In the genomic region with DNA sequence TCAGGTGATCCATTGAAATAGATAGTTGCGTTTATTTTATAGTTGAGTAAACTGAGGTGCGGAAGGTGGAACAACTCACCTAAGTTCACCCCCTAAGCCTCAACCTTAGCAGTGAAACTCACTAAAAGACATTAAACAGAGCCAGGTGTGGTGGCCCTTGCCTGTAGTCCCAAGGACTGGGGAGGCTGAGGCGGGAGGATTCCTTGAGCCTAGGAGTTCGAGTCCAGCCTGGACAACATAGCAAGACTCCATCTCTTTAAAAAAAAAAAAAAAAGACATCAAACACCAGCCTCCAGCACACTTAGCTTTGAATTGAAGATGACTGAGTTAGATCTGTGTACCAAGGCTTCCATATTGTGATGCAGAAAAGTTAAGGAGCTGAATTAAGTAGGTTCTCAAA, we compare ENCODE assay signal across 8 cellular contexts. TPM values are rescaled to one million over a fixed set of nuclear protein-coding genes. Genes with fewer than 3 reads are reported as not detected.
DNase-seq lines count a peak whose midpoint lies in the region; ATAC-seq and TF ChIP-seq lines count a peak whose summit lies in the region.

No MANE protein-coding gene starts in this region.

- H3K27me3 ChIP-seq in SK-N-SH (ENCODE audit: insufficient read depth) = no peaks in the 10 kb centered on the region
- no peaks in the 10 kb centered on the region for H3K27me3 ChIP-seq in SU-DHL-6 (ENCODE audit: low read length)
- peaks cover 16% of the 10 kb centered on the region for H3K27me3 ChIP-seq in iPS-15b (ENCODE audit: control insufficient read depth, insufficient read depth, low read length)

- no peak for TF ChIP-seq EP300 in SK-N-SH (IDR thresholded peaks at IDR 0.05; ENCODE audit: borderline replicate concordance in 1 of 2, low read depth in 1 of 2, low read length in 1 of 2)

- no peak overlapping the region for H3K4me3 Mint-ChIP-seq in stimulated activated memory B cell treated with anti-CD40 and anti-IgM and Interleukin-4, amounts not matched to agents 10 μg/mL and 1 μg/mL and 100 μg/mL, for 72 hours

- H3K4me3 ChIP-seq in SK-N-SH (ENCODE audit: low read depth in 2 of 2, low read length in 1 of 2) (peak overlapping the region; percentile 44 to 57), SU-DHL-6 (ENCODE audit: insufficient read depth, low read length, poor library complexity, severe bottlenecking) (no peak overlapping the region), iPS-15b (ENCODE audit: low read depth, low read length) (peak overlapping the region; percentile 61)

- 100% methylated on average over 4 of the region's 4 CpGs for WGBS in SK-N-SH (ENCODE audit: low lambda C conversion rate)

- H2AFZ ChIP-seq in SK-N-SH (ENCODE audit: low read depth) (peak overlapping the region; percentile 92), SU-DHL-6 (ENCODE audit: low read depth, low read length, severe bottlenecking) (no peak overlapping the region)

- no peak for TF ChIP-seq CTCF in SK-N-SH (IDR thresholded peaks at IDR 0.05)
- no peak for TF ChIP-seq CTCF in SU-DHL-6 (IDR thresholded peaks at IDR 0.05; ENCODE audit: insufficient read depth, low read length, poor library complexity, severe bottlenecking)
- no peak for TF ChIP-seq CTCF in GM10248 (IDR thresholded peaks at IDR 0.05; ENCODE audit: control extremely low read depth, extremely low read depth, low read depth, missing control alignments)

- H3K36me3 Mint-ChIP-seq in stimulated activated memory B cell treated with anti-CD40 and anti-IgM and Interleukin-4, amounts not matched to agents 10 μg/mL and 1 μg/mL and 100 μg/mL, for 72 hours = no peaks in the 10 kb centered on the region

- no peak for TF ChIP-seq RAD21 in SK-N-SH (IDR thresholded peaks at IDR 0.05; ENCODE audit: low read length)

- no peaks in the 10 kb centered on the region for H3K9me3 Mint-ChIP-seq in stimulated activated memory B cell treated with anti-CD40 and anti-IgM and Interleukin-4, amounts not matched to agents 10 μg/mL and 1 μg/mL and 100 μg/mL, for 72 hours

- H3K4me1 ChIP-seq in SK-N-SH (ENCODE audit: control insufficient read depth in 1 of 2, insufficient read depth in 2 of 2, low read depth in 1 of 2, low read length in 1 of 2) = peaks cover 6 to 17% of the 10 kb centered on the region in 2 experiments; a peak in 1 of 4 replicates
- H3K4me1 ChIP-seq in iPS-15b (ENCODE audit: control insufficient read depth, insufficient read depth, low read length) = peaks cover 10% of the 10 kb centered on the region

- peaks cover 58% of the 10 kb centered on the region for H3K4me1 Mint-ChIP-seq in stimulated activated memory B cell treated with anti-CD40 and anti-IgM and Interleukin-4, amounts not matched to agents 10 μg/mL and 1 μg/mL and 100 μg/mL, for 72 hours

- no peaks in the 10 kb centered on the region for H3K27me3 Mint-ChIP-seq in stimulated activated memory B cell treated with anti-CD40 and anti-IgM and Interleukin-4, amounts not matched to agents 10 μg/mL and 1 μg/mL and 100 μg/mL, for 72 hours

- peaks cover 4% of the 10 kb centered on the region; the same call in 1 of the 2 replicates for H3K79me2 ChIP-seq in SK-N-SH (ENCODE audit: insufficient read depth)
- no peaks in the 10 kb centered on the region for H3K79me2 ChIP-seq in SU-DHL-6 (ENCODE audit: insufficient read depth, low read length)

- H3K27ac ChIP-seq in SK-N-SH (ENCODE audit: low read depth in 2 of 2, low read length in 1 of 2) (peak overlapping the region; percentile 41 to 54; a peak in 2 of 4 replicates), SU-DHL-6 (ENCODE audit: low read depth, low read length) (no peak overlapping the region)

- no peak for ATAC-seq in SK-N-SH treated with all-trans-retinoic acid at 6 μM for 48 hours
- no peak for ATAC-seq in stimulated activated memory B cell treated with anti-CD40 and anti-IgM and Interleukin-4, amounts not matched to agents 10 μg/mL and 1 μg/mL and 100 μg/mL, for 72 hours

- peak overlapping the region; percentile 69 for H3K27ac Mint-ChIP-seq in stimulated activated memory B cell treated with anti-CD40 and anti-IgM and Interleukin-4, amounts not matched to agents 10 μg/mL and 1 μg/mL and 100 μg/mL, for 72 hours

- H3K36me3 ChIP-seq in SK-N-SH (replicated peaks in 1 of 2; ENCODE audit: control insufficient read depth in 1 of 2, insufficient read depth in 2 of 2, low read length in 1 of 2) = peaks cover 0 to 6% of the 10 kb centered on the region in 2 experiments
- H3K36me3 ChIP-seq in SU-DHL-6 (ENCODE audit: low read length) = no peaks in the 10 kb centered on the region
- H3K36me3 ChIP-seq in iPS-15b (ENCODE audit: control insufficient read depth, insufficient read depth, low read length) = no peaks in the 10 kb centered on the region

- no peaks in the 10 kb centered on the region for H3F3A ChIP-seq in SK-N-SH (replicated peaks; ENCODE audit: insufficient read depth)
- H3F3A ChIP-seq in SU-DHL-6 (ENCODE audit: insufficient read depth) = no peaks in the 10 kb centered on the region

- H3K9me3 ChIP-seq in SK-N-SH = no peaks in the 10 kb centered on the region
- H3K9me3 ChIP-seq in SU-DHL-6 (ENCODE audit: insufficient read depth, low read length) = no peaks in the 10 kb centered on the region
- no peaks in the 10 kb centered on the region for H3K9me3 ChIP-seq in iPS-15b (ENCODE audit: control insufficient read depth, insufficient read depth, low read length)

- POLR2A ChIA-PET in SK-N-SH (lab: Yijun Ruan, JAX) = interaction anchor here (1.2 kb wide), 1 partner anchor 16 kb away, joined by 3 read pairs; no protein-coding TSS in a partner anchor
- POLR2A ChIA-PET in GM10248 (lab: Yijun Ruan, JAX) = no interaction called here

- CTCF ChIA-PET in SK-N-SH (lab: Yijun Ruan, JAX) (interaction anchor here (0.9 to 2.3 kb wide), 7 partner anchors 11 to 586 kb away, joined by 3 to 13 read pairs (median 3); a partner anchor contains a TSS), GM10248 (lab: Yijun Ruan, JAX) (interaction anchor here (0.6 to 2.6 kb wide), 5 partner anchors 10 to 137 kb away, joined by 3 to 8 read pairs (median 3); a partner anchor contains a TSS)

- H3K4me2 ChIP-seq in SK-N-SH (peak overlapping the region; percentile 75), SU-DHL-6 (ENCODE audit: low read depth, low read length, poor library complexity, severe bottlenecking) (peak overlapping the region; percentile 36)

- peak overlapping the region; percentile 50; the same call in 1 of the 2 replicates for H3K9ac ChIP-seq in SK-N-SH
- H3K9ac ChIP-seq in SU-DHL-6 (ENCODE audit: low read length) = no peak overlapping the region
- H3K9ac ChIP-seq in iPS-15b (ENCODE audit: low read depth, low read length) = no peak overlapping the region

- H3K9me2 ChIP-seq in SK-N-SH (no peaks in the 10 kb centered on the region), SU-DHL-6 (replicated peaks; ENCODE audit: insufficient read depth, low read length) (no peaks in the 10 kb centered on the region)

- no peak for DNase-seq in SK-N-SH
- no peak for DNase-seq in DMS153 treated with DMSO at 0.1 percent for 48 hours (lab: John Stamatoyannopoulos, UW; ENCODE audit: unreplicated experiment)
- DNase-seq in NCI-H2107 treated with DMSO at 0.1 percent for 48 hours (lab: John Stamatoyannopoulos, UW; ENCODE audit: unreplicated experiment) = no peak
- DNase-seq in GM10248 (ENCODE audit: extremely low spot score) = no peak

- H4K20me1 ChIP-seq in SK-N-SH (ENCODE audit: insufficient read depth) (no peaks in the 10 kb centered on the region), SU-DHL-6 (ENCODE audit: low read depth, low read length) (no peaks in the 10 kb centered on the region)

TF ChIP-seq in SK-N-SH, 30 proteins besides CTCF, POLR2A, EP300 and RAD21 (continues in another document):
- TF ChIP-seq, protein P1, sequence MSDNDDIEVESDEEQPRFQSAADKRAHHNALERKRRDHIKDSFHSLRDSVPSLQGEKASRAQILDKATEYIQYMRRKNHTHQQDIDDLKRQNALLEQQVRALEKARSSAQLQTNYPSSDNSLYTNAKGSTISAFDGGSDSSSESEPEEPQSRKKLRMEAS (IDR thresholded peaks at IDR 0.05; ENCODE audit: low read depth) = no peak
- TF ChIP-seq FOXM1 (IDR thresholded peaks at IDR 0.05; ENCODE audit: low read depth) = no peak
- TF ChIP-seq POLR2AphosphoS5 (IDR thresholded peaks at IDR 0.05; ENCODE audit: low read depth, low read length) = no peak
- no peak for TF ChIP-seq TAF1 (IDR thresholded peaks at IDR 0.05; ENCODE audit: borderline replicate concordance, low read depth, low read length)
- no peak for TF ChIP-seq TCF12 (IDR thresholded peaks at IDR 0.05)
- no peak for TF ChIP-seq MXI1 (IDR thresholded peaks at IDR 0.05; ENCODE audit: low read depth, low read length)

TF ChIP-seq in SK-N-SH treated with all-trans-retinoic acid at 6 μM for 48 hours, 23 proteins besides CTCF, POLR2A, EP300 and RAD21 (continues in another document):
- no peak for TF ChIP-seq PPARA (CRISPR knock-in tag; IDR thresholded peaks at IDR 0.05; ENCODE audit: borderline replicate concordance)
- TF ChIP-seq ZNF70 (CRISPR knock-in tag; IDR thresholded peaks at IDR 0.05) = no peak
- no peak for TF ChIP-seq ARNTL (CRISPR knock-in tag; IDR thresholded peaks at IDR 0.05; ENCODE audit: borderline replicate concordance, low read depth)
- TF ChIP-seq ZNF565 (CRISPR knock-in tag; conservative IDR thresholded peaks at IDR 0.05; ENCODE audit: low read depth) = no peak
- TF ChIP-seq TOX (CRISPR knock-in tag; IDR thresholded peaks at IDR 0.05; ENCODE audit: borderline replicate concordance) = no peak
- TF ChIP-seq, protein P2, sequence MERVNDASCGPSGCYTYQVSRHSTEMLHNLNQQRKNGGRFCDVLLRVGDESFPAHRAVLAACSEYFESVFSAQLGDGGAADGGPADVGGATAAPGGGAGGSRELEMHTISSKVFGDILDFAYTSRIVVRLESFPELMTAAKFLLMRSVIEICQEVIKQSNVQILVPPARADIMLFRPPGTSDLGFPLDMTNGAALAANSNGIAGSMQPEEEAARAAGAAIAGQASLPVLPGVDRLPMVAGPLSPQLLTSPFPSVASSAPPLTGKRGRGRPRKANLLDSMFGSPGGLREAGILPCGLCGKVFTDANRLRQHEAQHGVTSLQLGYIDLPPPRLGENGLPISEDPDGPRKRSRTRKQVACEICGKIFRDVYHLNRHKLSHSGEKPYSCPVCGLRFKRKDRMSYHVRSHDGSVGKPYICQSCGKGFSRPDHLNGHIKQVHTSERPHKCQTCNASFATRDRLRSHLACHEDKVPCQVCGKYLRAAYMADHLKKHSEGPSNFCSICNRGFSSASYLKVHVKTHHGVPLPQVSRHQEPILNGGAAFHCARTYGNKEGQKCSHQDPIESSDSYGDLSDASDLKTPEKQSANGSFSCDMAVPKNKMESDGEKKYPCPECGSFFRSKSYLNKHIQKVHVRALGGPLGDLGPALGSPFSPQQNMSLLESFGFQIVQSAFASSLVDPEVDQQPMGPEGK (CRISPR knock-in tag; IDR thresholded peaks at IDR 0.05; ENCODE audit: borderline replicate concordance) = no peak
- no peak for TF ChIP-seq ZFP30 (CRISPR knock-in tag; IDR thresholded peaks at IDR 0.05)

RNA-seq across cellular contexts. Expression of a gene that starts 0.8 kb away (rescaled TPM):
- polyA plus RNA-seq in SK-N-SH (2012; rRNA removed) = 6.6 and 6.8 TPM in 2 replicates
- 3.5 and 5.0 TPM in 2 replicates for polyA plus RNA-seq in SK-N-SH (2012; cell fraction: cytosol; rRNA removed)
- polyA plus RNA-seq in SK-N-SH (2012; cell fraction: nucleus; rRNA removed) = 10.6 TPM in 2 replicates

RNA-seq across cellular contexts. Expression of a gene that starts 2.6 kb away (rescaled TPM):
- polyA plus RNA-seq in SK-N-SH (2012; rRNA removed) = 1.7 and 1.8 TPM in 2 replicates
- polyA plus RNA-seq in SK-N-SH (2012; cell fraction: cytosol; rRNA removed) = 1.4 and 1.5 TPM in 2 replicates
- polyA plus RNA-seq in SK-N-SH (2012; cell fraction: nucleus; rRNA removed) = 2.0 and 2.4 TPM in 2 replicates

RNA-seq across cellular contexts. Expression of a gene that starts 35.9 kb away (rescaled TPM):
- 27.0 and 50.9 TPM in 2 replicates for polyA plus RNA-seq in SK-N-SH (2012; rRNA removed)
- polyA plus RNA-seq in SK-N-SH (2012; cell fraction: cytosol; rRNA removed) = 20.3 and 29.6 TPM in 2 replicates
- 51.6 and 84.8 TPM in 2 replicates for polyA plus RNA-seq in SK-N-SH (2012; cell fraction: nucleus; rRNA removed)
